In genomic region chr13:66214467-66214866, GRCh38 we compare ENCODE assay signal across 16 cellular contexts.
"Had no signal": no experiment of that assay in that cellular context is flagged by ENCODE, and none has a peak within 500 bp of the region (broad histone marks: within the 10 kb centered on the region; RNA-seq: fewer than 3 reads in every experiment).

No MANE protein-coding gene starts in this region.

- ATAC-seq: foreskin keratinocyte, left colon, pancreas, right cardiac atrium had no signal

- DNase-seq: effector CD4-positive, alpha-beta T cell; endodermal cell; erythroblast; foreskin keratinocyte; left colon; mesendoderm; naive B cell; occipital lobe; pancreas; right cardiac atrium; small intestine; stimulated activated CD4-positive, alpha-beta T cell treated with anti-CD3 and anti-CD28 coated beads, Interleukin-12 subunit alpha, Interleukin-12 subunit beta, amount 100 ng/mL, for 4 hours; stimulated activated naive CD4-positive, alpha-beta T cell; stomach; substantia nigra; transverse colon had no signal
